In genomic region chr1:43934279-43934985, GRCh38 we compare ENCODE assay signal across 8 cellular contexts. TPM values are rescaled to one million over a fixed set of nuclear protein-coding genes. Genes with fewer than 3 reads are reported as not detected.
DNase-seq lines count a peak whose midpoint lies in the region; ATAC-seq, FAIRE-seq and TF ChIP-seq lines count a peak whose summit lies in the region.

No MANE protein-coding gene starts in this region.

- peak; percentile 13 to 31 for DNase-seq in AML-193 (lab: John Stamatoyannopoulos, UW)
- DNase-seq in HAP-1 (ENCODE audit: low spot score in 2 of 2), result peak; percentile 63 to 87
- DNase-seq in NCI-H526 (lab: John Stamatoyannopoulos, UW), result peak; percentile 75 to 93
- DNase-seq in activated CD4-positive, alpha-beta memory T cell treated with anti-CD3 and anti-CD28 coated beads, Interleukin-2, amount 10 ng/mL, durations not matched to agents 7 days and 5 days, result peak; percentile 65
- DNase-seq in endothelial cell of umbilical vein (ENCODE audit: low read depth, low spot score), result peak; percentile 42
- DNase-seq in mucosa of descending colon, result peak; percentile 82 to 88 (median 85)
- peak in 33 of 49 donors; percentile 20 to 73 (median 46) for DNase-seq in substantia nigra (lab: John Stamatoyannopoulos, UW)

- no peak overlapping the region for H3K9ac ChIP-seq in endothelial cell of umbilical vein (replicated peaks; ENCODE audit: extremely low read depth, insufficient read depth, low read length)

- H3K27ac ChIP-seq in endothelial cell of umbilical vein (ENCODE audit: insufficient read depth, low read depth, low read length), result no peak overlapping the region
- peak overlapping the region; percentile 4 for H3K27ac ChIP-seq in substantia nigra (ENCODE audit: low read depth, low read length, poor library complexity, severe bottlenecking)

- no peak overlapping the region for H3K4me2 ChIP-seq in endothelial cell of umbilical vein (ENCODE audit: insufficient read depth, low read length)

- TF ChIP-seq POLR2A in endothelial cell of umbilical vein (IDR thresholded peaks at IDR 0.05; ENCODE audit: low read depth, low read length), result no peak

- intact Hi-C loops in endothelial cell of umbilical vein (cut with micrococcal nuclease), result loop anchor here (1.0 to 5.0 kb wide), 5 partner anchors 82 to 405 kb away; partner anchors contain the start of genes KDM4A and ST3GAL3
- intact Hi-C loops in mucosa of descending colon (cut with DNase I, micrococcal nuclease), result loop anchor here (2.0 kb wide), 1 partner anchor 172 kb away; no protein-coding TSS in a partner anchor

- H3K4me1 Mint-ChIP-seq in activated CD4-positive, alpha-beta memory T cell treated with anti-CD3 and anti-CD28 coated beads, Interleukin-2, amount 10 ng/mL, durations not matched to agents 7 days and 5 days, result peaks cover 11% of the 10 kb centered on the region

- H3K4me3 Mint-ChIP-seq in activated CD4-positive, alpha-beta memory T cell treated with anti-CD3 and anti-CD28 coated beads, Interleukin-2, amount 10 ng/mL, durations not matched to agents 7 days and 5 days, result no peak overlapping the region

- H3K36me3 ChIP-seq in HAP-1 (replicated peaks) (no peaks in the 10 kb centered on the region), endothelial cell of umbilical vein (ENCODE audit: control insufficient read depth in 2 of 2, extremely low read depth in 1 of 2, insufficient read depth in 2 of 2, low read length in 2 of 2) (no peaks in the 10 kb centered on the region), mucosa of descending colon (ENCODE audit: low read depth) (no peaks in the 10 kb centered on the region)

- TF ChIP-seq CTCF in endothelial cell of umbilical vein (IDR thresholded peaks at IDR 0.05; ENCODE audit: extremely low read depth in 1 of 2, insufficient read depth in 1 of 2, low read depth in 1 of 2, low read length in 2 of 2), result peak; percentile 63 to 91
- TF ChIP-seq CTCF in mucosa of descending colon (IDR thresholded peaks at IDR 0.05), result peak; percentile 69

- H3K27me3 ChIP-seq in HAP-1 (ENCODE audit: low read depth), result no peaks in the 10 kb centered on the region
- peaks cover 3 to 9% of the 10 kb centered on the region in 2 experiments for H3K27me3 ChIP-seq in endothelial cell of umbilical vein (ENCODE audit: control insufficient read depth in 2 of 2, insufficient read depth in 2 of 2, low read length in 2 of 2)

- POLR2A ChIA-PET in activated CD4-positive, alpha-beta memory T cell treated with anti-CD3 and anti-CD28 coated beads, Interleukin-2, amount 10 ng/mL, durations not matched to agents 7 days and 5 days (lab: Charles Lee), result interaction anchor here (0.9 to 3.1 kb wide), 6 partner anchors 9 to 284 kb away, joined by 3 to 25 read pairs (median 7); partner anchors contain the start of genes IPO13, KDM4A and ST3GAL3
- POLR2A ChIA-PET in endothelial cell of umbilical vein (lab: Charles Lee), result interaction anchor here (0.8 kb wide), 1 partner anchor 13 kb away, joined by 4 read pairs; the partner anchor contains the start of gene IPO13

- ATAC-seq in mucosa of descending colon (peak; percentile 72), HG03571 (IDR thresholded peaks at IDR 0.05; ENCODE audit: unreplicated experiment) (no peak)

- H3K27me3 Mint-ChIP-seq in activated CD4-positive, alpha-beta memory T cell treated with anti-CD3 and anti-CD28 coated beads, Interleukin-2, amount 10 ng/mL, durations not matched to agents 7 days and 5 days, result peaks cover 11% of the 10 kb centered on the region

- FAIRE-seq in endothelial cell of umbilical vein (lab: Jason Lieb, UNC), result peak; percentile 67

- no peak overlapping the region for H3K27ac Mint-ChIP-seq in activated CD4-positive, alpha-beta memory T cell treated with anti-CD3 and anti-CD28 coated beads, Interleukin-2, amount 10 ng/mL, durations not matched to agents 7 days and 5 days

- in situ Hi-C loops in HAP-1 (cut with MboI; ENCODE audit: low sequenced_read_pairs), result loop anchor here (5.0 to 25.0 kb wide), 2 partner anchors 162 to 397 kb away; partner anchors contain the start of gene PTPRF

- no peaks in the 10 kb centered on the region for H3K9me3 ChIP-seq in HAP-1
- no peaks in the 10 kb centered on the region for H3K9me3 ChIP-seq in endothelial cell of umbilical vein (replicated peaks; ENCODE audit: control insufficient read depth, insufficient read depth, low read length)
- no peaks in the 10 kb centered on the region for H3K9me3 ChIP-seq in mucosa of descending colon

- no TSS peak for BruUV-seq in endothelial cell of umbilical vein (replicated peaks; lab: Mats Ljungman, UMichigan)

- H2AFZ ChIP-seq in endothelial cell of umbilical vein (ENCODE audit: low read depth, low read length), result no peak overlapping the region

- H3K36me3 Mint-ChIP-seq in activated CD4-positive, alpha-beta memory T cell treated with anti-CD3 and anti-CD28 coated beads, Interleukin-2, amount 10 ng/mL, durations not matched to agents 7 days and 5 days (ENCODE audit: low read depth), result no peaks in the 10 kb centered on the region

- CTCF ChIA-PET in activated CD4-positive, alpha-beta memory T cell treated with anti-CD3 and anti-CD28 coated beads, Interleukin-2, amount 10 ng/mL, durations not matched to agents 7 days and 5 days (lab: Charles Lee), result interaction anchor here (0.7 to 10.9 kb wide), 45 partner anchors 9 to 708 kb away, joined by 3 to 324 read pairs (median 6); partner anchors contain the start of genes ATP6V0B, DPH2, IPO13 and KDM4A
- CTCF ChIA-PET in endothelial cell of umbilical vein (lab: Charles Lee), result interaction anchor here (0.7 to 18.1 kb wide), 75 partner anchors 8 to 1021 kb away, joined by 3 to 965 read pairs (median 5); partner anchors contain the start of genes ATP6V0B, DMAP1, IPO13 and KDM4A

- dilution Hi-C loops in endothelial cell of umbilical vein (cut with MboI; ENCODE audit: extremely low pct_ligation_motif_present, low sequenced_read_pairs), result loop anchor here (25.0 kb wide), 1 partner anchor 172 kb away; no protein-coding TSS in a partner anchor

- no peaks in the 10 kb centered on the region for H3K9me3 Mint-ChIP-seq in activated CD4-positive, alpha-beta memory T cell treated with anti-CD3 and anti-CD28 coated beads, Interleukin-2, amount 10 ng/mL, durations not matched to agents 7 days and 5 days

- H3K9me1 ChIP-seq in endothelial cell of umbilical vein (replicated peaks; ENCODE audit: control insufficient read depth, extremely low read depth, insufficient read depth, low read length), result no peaks in the 10 kb centered on the region

- H3K79me2 ChIP-seq in endothelial cell of umbilical vein (ENCODE audit: control insufficient read depth, insufficient read depth, low read length), result no peaks in the 10 kb centered on the region

- H3K4me3 ChIP-seq in HAP-1 (no peak overlapping the region), endothelial cell of umbilical vein (replicated peaks in 1 of 3; ENCODE audit: insufficient read depth in 1 of 3, low read depth in 1 of 3, low read length in 3 of 3) (no peak overlapping the region), mucosa of descending colon (no peak overlapping the region)

- H3K4me1 ChIP-seq in HAP-1 (peaks cover 3% of the 10 kb centered on the region; the same call in 1 of the 2 replicates), endothelial cell of umbilical vein (ENCODE audit: control insufficient read depth, extremely low read depth, insufficient read depth, low read length) (peaks cover 5% of the 10 kb centered on the region), mucosa of descending colon (ENCODE audit: low read depth) (peaks cover 20% of the 10 kb centered on the region)

- no peaks in the 10 kb centered on the region for H4K20me1 ChIP-seq in endothelial cell of umbilical vein (replicated peaks; ENCODE audit: control insufficient read depth, extremely low read depth, insufficient read depth, low read length)

RNA-seq across cellular contexts. Expression of gene ARTN, which starts 0.8 kb away (rescaled TPM):
- under 1 TPM; 0.20 to 0.23 TPM for total RNA-seq in activated CD4-positive, alpha-beta memory T cell treated with anti-CD3 and anti-CD28 coated beads, Interleukin-2, amount 10 ng/mL, durations not matched to agents 7 days and 5 days
- 0.18 and 0.48 TPM in 2 replicates for total RNA-seq in endothelial cell of umbilical vein
- polyA plus RNA-seq in endothelial cell of umbilical vein, result 0.11 TPM in 2 replicates
- polyA plus RNA-seq in endothelial cell of umbilical vein (2011; cell fraction: cytosol; rRNA removed), result not detected in 2 replicates
- polyA plus RNA-seq in endothelial cell of umbilical vein (2011; cell fraction: nucleus; rRNA removed), result 0.66 and 0.71 TPM in 2 replicates
- polyA plus RNA-seq in endothelial cell of umbilical vein (2012), result 0.24 TPM in 1 of 2 replicates, not detected in the other
- not detected in 2 replicates for polyA minus RNA-seq in endothelial cell of umbilical vein
- polyA minus RNA-seq in endothelial cell of umbilical vein (2011; cell fraction: cytosol; rRNA and poly(A)+ RNA removed), result 1.9 TPM
- 0.43 and 0.53 TPM in 2 replicates for polyA minus RNA-seq in endothelial cell of umbilical vein (2011; cell fraction: nucleus; rRNA and poly(A)+ RNA removed)
- total RNA-seq in mucosa of descending colon, result 10 to 100 TPM in 1 of 3 donors, 1 to 10 TPM in 2; 6.9 to 14.2 (median 7.4) TPM

RNA-seq across cellular contexts. Expression of gene IPO13, which starts 12.3 kb away (rescaled TPM):
- total RNA-seq in activated CD4-positive, alpha-beta memory T cell treated with anti-CD3 and anti-CD28 coated beads, Interleukin-2, amount 10 ng/mL, durations not matched to agents 7 days and 5 days, result 10 to 100 TPM; 21.5 to 23.5 TPM
- 25.8 and 29.3 TPM in 2 replicates for total RNA-seq in endothelial cell of umbilical vein
- 28.9 and 32.3 TPM in 2 replicates for polyA plus RNA-seq in endothelial cell of umbilical vein
- polyA plus RNA-seq in endothelial cell of umbilical vein (2011; cell fraction: cytosol; rRNA removed), result 17.2 and 17.7 TPM in 2 replicates
- 46.6 and 56.9 TPM in 2 replicates for polyA plus RNA-seq in endothelial cell of umbilical vein (2011; cell fraction: nucleus; rRNA removed)
- 20.9 and 23.8 TPM in 2 replicates for polyA plus RNA-seq in endothelial cell of umbilical vein (2012)
- 36.1 and 41.8 TPM in 2 replicates for polyA minus RNA-seq in endothelial cell of umbilical vein
- polyA minus RNA-seq in endothelial cell of umbilical vein (2011; cell fraction: cytosol; rRNA and poly(A)+ RNA removed), result 9.4 TPM
- 12.2 and 18.2 TPM in 2 replicates for polyA minus RNA-seq in endothelial cell of umbilical vein (2011; cell fraction: nucleus; rRNA and poly(A)+ RNA removed)
- total RNA-seq in mucosa of descending colon, result 10 to 100 TPM; 21.5 to 32.6 (median 22.3) TPM

RNA-seq across cellular contexts. Expression of gene DPH2, which starts 35.4 kb away (rescaled TPM):
- 10 to 100 TPM; 18.0 to 19.2 TPM for total RNA-seq in activated CD4-positive, alpha-beta memory T cell treated with anti-CD3 and anti-CD28 coated beads, Interleukin-2, amount 10 ng/mL, durations not matched to agents 7 days and 5 days
- total RNA-seq in endothelial cell of umbilical vein, result 26.6 and 28.1 TPM in 2 replicates
- polyA plus RNA-seq in endothelial cell of umbilical vein, result 59.1 and 59.6 TPM in 2 replicates
- 34.0 and 36.6 TPM in 2 replicates for polyA plus RNA-seq in endothelial cell of umbilical vein (2011; cell fraction: cytosol; rRNA removed)
- 110 and 115 TPM in 2 replicates for polyA plus RNA-seq in endothelial cell of umbilical vein (2011; cell fraction: nucleus; rRNA removed)
- polyA plus RNA-seq in endothelial cell of umbilical vein (2012), result 19.2 and 24.4 TPM in 2 replicates
- polyA minus RNA-seq in endothelial cell of umbilical vein, result 36.3 and 47.4 TPM in 2 replicates
- 31.5 TPM for polyA minus RNA-seq in endothelial cell of umbilical vein (2011; cell fraction: cytosol; rRNA and poly(A)+ RNA removed)
- 28.1 and 35.4 TPM in 2 replicates for polyA minus RNA-seq in endothelial cell of umbilical vein (2011; cell fraction: nucleus; rRNA and poly(A)+ RNA removed)
- 10 to 100 TPM; 16.5 to 23.3 (median 17.9) TPM for total RNA-seq in mucosa of descending colon

RNA-seq across cellular contexts. Expression of gene ATP6V0B, which starts 40.3 kb away (rescaled TPM):
- total RNA-seq in activated CD4-positive, alpha-beta memory T cell treated with anti-CD3 and anti-CD28 coated beads, Interleukin-2, amount 10 ng/mL, durations not matched to agents 7 days and 5 days, result 100 to 1,000 TPM; 121 TPM
- total RNA-seq in endothelial cell of umbilical vein (105 and 110 TPM in 2 replicates), mucosa of descending colon (100 to 1,000 TPM; 116 to 184 (median 158) TPM)
- 325 and 372 TPM in 2 replicates for polyA plus RNA-seq in endothelial cell of umbilical vein
- polyA plus RNA-seq in endothelial cell of umbilical vein (2011; cell fraction: cytosol; rRNA removed), result 176 and 182 TPM in 2 replicates
- 135 and 137 TPM in 2 replicates for polyA plus RNA-seq in endothelial cell of umbilical vein (2011; cell fraction: nucleus; rRNA removed)
- 71.5 and 78.9 TPM in 2 replicates for polyA plus RNA-seq in endothelial cell of umbilical vein (2012)
- 110 and 148 TPM in 2 replicates for polyA minus RNA-seq in endothelial cell of umbilical vein
- polyA minus RNA-seq in endothelial cell of umbilical vein (2011; cell fraction: cytosol; rRNA and poly(A)+ RNA removed), result 104 TPM
- 28.4 and 32.8 TPM in 2 replicates for polyA minus RNA-seq in endothelial cell of umbilical vein (2011; cell fraction: nucleus; rRNA and poly(A)+ RNA removed)

RNA-seq across cellular contexts. Expression of gene B4GALT2, which starts 44.6 kb away (rescaled TPM):
- 10 to 100 TPM; 13.0 to 15.5 TPM for total RNA-seq in activated CD4-positive, alpha-beta memory T cell treated with anti-CD3 and anti-CD28 coated beads, Interleukin-2, amount 10 ng/mL, durations not matched to agents 7 days and 5 days
- total RNA-seq in endothelial cell of umbilical vein (77.7 and 80.0 TPM in 2 replicates), mucosa of descending colon (10 to 100 TPM; 20.0 to 33.6 (median 28.1) TPM)
- 103 and 145 TPM in 2 replicates for polyA plus RNA-seq in endothelial cell of umbilical vein
- 50.3 and 64.8 TPM in 2 replicates for polyA plus RNA-seq in endothelial cell of umbilical vein (2011; cell fraction: cytosol; rRNA removed)
- polyA plus RNA-seq in endothelial cell of umbilical vein (2011; cell fraction: nucleus; rRNA removed), result 26.6 and 28.8 TPM in 2 replicates
- polyA plus RNA-seq in endothelial cell of umbilical vein (2012), result 56.9 and 64.4 TPM in 2 replicates
- 55.0 and 72.4 TPM in 2 replicates for polyA minus RNA-seq in endothelial cell of umbilical vein
- 29.3 TPM for polyA minus RNA-seq in endothelial cell of umbilical vein (2011; cell fraction: cytosol; rRNA and poly(A)+ RNA removed)
- polyA minus RNA-seq in endothelial cell of umbilical vein (2011; cell fraction: nucleus; rRNA and poly(A)+ RNA removed), result 14.2 and 20.9 TPM in 2 replicates

Comparison
In these comparisons a context has a peak if more than half of its experiments do, and no peak if none do; other contexts are left out.
1. DNase-seq: peak in every context shown above with its lines; median percentile 85 in mucosa of descending colon; 84 in NCI-H526; 75 in HAP-1; 65 in activated CD4-positive, alpha-beta memory T cell treated with anti-CD3 and anti-CD28 coated beads, Interleukin-2, amount 10 ng/mL, durations not matched to agents 7 days and 5 days; 46 in substantia nigra; 42 in endothelial cell of umbilical vein; 22 in AML-193.